Comparison of ENCODE assay signal across 8 cellular contexts in the genomic region with DNA sequence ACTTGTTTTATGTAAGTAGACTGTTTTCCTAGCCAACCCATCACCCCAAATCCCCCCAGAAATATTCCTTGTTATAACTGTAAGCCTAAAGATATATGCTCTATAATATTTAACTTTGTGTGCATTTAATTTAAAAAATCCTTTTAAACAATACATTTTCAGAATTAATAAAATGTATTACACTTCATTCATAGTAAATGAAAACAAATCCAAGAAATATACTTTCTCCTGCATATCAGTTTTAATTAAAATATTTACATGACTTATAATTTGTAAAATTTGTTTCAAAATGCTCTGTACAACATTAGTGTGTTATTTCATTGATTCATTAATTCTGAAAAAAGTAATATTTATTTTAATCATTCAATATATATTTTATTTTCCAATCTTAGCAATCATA.
"Had no signal": no experiment of that assay in that cellular context is flagged by ENCODE, and none has a peak within 500 bp of the region (broad histone marks: within the 10 kb centered on the region; RNA-seq: fewer than 3 reads in every experiment).

No MANE protein-coding gene starts in this region.

- DNase-seq: H9, HCEC 1CT, IMR-90, KBM-7 had no signal

- H3K9me3 Mint-ChIP-seq: GM23338, H9 had no signal

- H3K4me3 Mint-ChIP-seq: GM23338, H9 had no signal

- FAIRE-seq: H1, H54, HTR-8/SVneo had no signal

- H3K4me3 ChIP-seq: GM23338 had no signal
